17 cellular contexts compared by ENCODE assay signal in the genomic region with DNA sequence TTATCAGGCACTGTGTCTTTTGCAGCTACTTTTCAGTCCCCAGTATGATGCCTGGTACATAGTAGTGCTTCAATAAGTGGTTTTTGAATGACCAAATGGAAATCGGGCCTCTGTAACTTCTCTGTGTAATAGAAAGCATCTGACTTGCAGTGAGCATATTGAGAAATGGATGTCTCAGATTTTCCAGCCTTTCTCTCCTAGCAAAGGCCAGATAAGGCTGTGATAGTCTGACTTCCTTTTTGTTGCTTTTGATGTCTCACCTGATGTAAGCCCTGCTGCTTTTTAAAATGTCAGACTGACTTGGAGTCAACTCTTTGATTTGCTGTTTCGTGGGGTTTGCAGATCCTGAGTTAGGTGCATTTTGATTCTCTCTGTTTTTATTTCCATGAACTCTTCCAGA.
DNase-seq lines count a peak whose midpoint lies in the region; ATAC-seq and TF ChIP-seq lines count a peak whose summit lies in the region.
"Had no signal": no experiment of that assay in that cellular context is flagged by ENCODE, and none has a peak within 500 bp of the region (broad histone marks: within the 10 kb centered on the region; RNA-seq: fewer than 3 reads in every experiment).

No MANE protein-coding gene starts in this region.

- no peaks in the 10 kb centered on the region for H3K9me3 ChIP-seq in adipocyte (ENCODE audit: control insufficient read depth, low read length)
- H3K9me3 ChIP-seq: BLaER1, SJCRH30 had no signal

- no peak for TF ChIP-seq CTCF in foreskin fibroblast (IDR thresholded peaks at IDR 0.05; ENCODE audit: low read depth, low read length)

- H3K4me1 ChIP-seq in adipocyte (ENCODE audit: control insufficient read depth, insufficient read depth, low read length): peaks cover 3% of the 10 kb centered on the region
- H3K4me1 ChIP-seq: BLaER1, SJCRH30 had no signal

- peaks cover 2% of the 10 kb centered on the region for H3K4me1 Mint-ChIP-seq in activated CD4-positive, alpha-beta T cell treated with anti-CD3 and anti-CD28 coated beads for 36 hours
- H3K4me1 Mint-ChIP-seq in activated CD4-positive, alpha-beta T cell treated with anti-CD3 and anti-CD28 coated beads, Interleukin-2, amount 10 ng/mL, durations not matched to agents 7 days and 5 days: no peaks in the 10 kb centered on the region
- no peaks in the 10 kb centered on the region for H3K4me1 Mint-ChIP-seq in T-helper 2 cell treated with Interferon-gamma antibody and Interleukin-4, amounts not matched to agents 5 μg/mL and 100 μg/mL, for 36 hours (ENCODE audit: low read depth)

- no peak overlapping the region for H3K27ac Mint-ChIP-seq in activated CD4-positive, alpha-beta T cell treated with anti-CD3 and anti-CD28 coated beads for 36 hours
- H3K27ac Mint-ChIP-seq in activated CD4-positive, alpha-beta T cell treated with anti-CD3 and anti-CD28 coated beads, Interleukin-2, amount 10 ng/mL, durations not matched to agents 7 days and 5 days: no peak overlapping the region
- no peak overlapping the region for H3K27ac Mint-ChIP-seq in T-helper 2 cell treated with Interferon-gamma antibody and Interleukin-4, amounts not matched to agents 5 μg/mL and 100 μg/mL, for 36 hours
- H3K27ac Mint-ChIP-seq: CD8-positive, alpha-beta T cell had no signal

- no peak for DNase-seq in activated CD4-positive, alpha-beta T cell treated with anti-CD3 and anti-CD28 coated beads for 36 hours
- no peak for DNase-seq in activated CD4-positive, alpha-beta T cell treated with anti-CD3 and anti-CD28 coated beads, Interleukin-2, amount 10 ng/mL, durations not matched to agents 7 days and 5 days
- DNase-seq in adipocyte (ENCODE audit: low read depth) (peak; percentile 58), foreskin fibroblast (peak; percentile 34 to 65), stromal cell of bone marrow (ENCODE audit: low read depth) (peak; percentile 32), AG08395 (ENCODE audit: low spot score) (no peak)
- DNase-seq in T-helper 2 cell treated with Interferon-gamma antibody and Interleukin-4, amounts not matched to agents 5 μg/mL and 100 μg/mL, for 36 hours (ENCODE audit: low spot score): no peak
- no peak for DNase-seq in activated CD4-positive, CD25-positive, alpha-beta regulatory T cell treated with anti-CD3 and anti-CD28 coated beads, Interleukin-2, amount 50 U/mL, for 72 hours
- DNase-seq: 8988T; CD8-positive, alpha-beta T cell; DMS79; NCI-H187 treated with DMSO at 0.1 percent for 48 hours; NCI-H446; NCI-H69; OCI-M1; SJCRH30 had no signal

- H3K9ac ChIP-seq in adipocyte (ENCODE audit: low read length): no peak overlapping the region
- H3K9ac ChIP-seq: BLaER1 had no signal

- H3K36me3 ChIP-seq in adipocyte (ENCODE audit: control insufficient read depth, insufficient read depth, low read length, severe bottlenecking): no peaks in the 10 kb centered on the region
- H3K36me3 ChIP-seq: BLaER1, SJCRH30 had no signal

- no peaks in the 10 kb centered on the region for H3K27me3 Mint-ChIP-seq in activated CD4-positive, alpha-beta T cell treated with anti-CD3 and anti-CD28 coated beads for 36 hours
- H3K27me3 Mint-ChIP-seq in activated CD4-positive, alpha-beta T cell treated with anti-CD3 and anti-CD28 coated beads, Interleukin-2, amount 10 ng/mL, durations not matched to agents 7 days and 5 days: no peaks in the 10 kb centered on the region
- no peaks in the 10 kb centered on the region for H3K27me3 Mint-ChIP-seq in T-helper 2 cell treated with Interferon-gamma antibody and Interleukin-4, amounts not matched to agents 5 μg/mL and 100 μg/mL, for 36 hours (ENCODE audit: low read depth)

- no peak overlapping the region for H3K4me3 Mint-ChIP-seq in activated CD4-positive, alpha-beta T cell treated with anti-CD3 and anti-CD28 coated beads for 36 hours
- H3K4me3 Mint-ChIP-seq in activated CD4-positive, alpha-beta T cell treated with anti-CD3 and anti-CD28 coated beads, Interleukin-2, amount 10 ng/mL, durations not matched to agents 7 days and 5 days: no peak overlapping the region
- H3K4me3 Mint-ChIP-seq in T-helper 2 cell treated with Interferon-gamma antibody and Interleukin-4, amounts not matched to agents 5 μg/mL and 100 μg/mL, for 36 hours: no peak overlapping the region
- H3K4me3 Mint-ChIP-seq: CD8-positive, alpha-beta T cell had no signal

- CTCF ChIA-PET in activated CD4-positive, alpha-beta T cell treated with anti-CD3 and anti-CD28 coated beads for 36 hours (lab: Charles Lee): no interaction called here
- CTCF ChIA-PET in activated CD4-positive, alpha-beta T cell treated with anti-CD3 and anti-CD28 coated beads, Interleukin-2, amount 10 ng/mL, durations not matched to agents 7 days and 5 days (lab: Charles Lee): no interaction called here

- intact Hi-C loops in activated CD4-positive, alpha-beta T cell treated with anti-CD3 and anti-CD28 coated beads for 36 hours (cut with DNase I, micrococcal nuclease): no loop called here

- ATAC-seq in activated CD4-positive, alpha-beta T cell treated with anti-CD3 and anti-CD28 coated beads for 36 hours: peak; percentile 30
- ATAC-seq: CD8-positive, alpha-beta T cell had no signal

- no peaks in the 10 kb centered on the region for H3K36me3 Mint-ChIP-seq in activated CD4-positive, alpha-beta T cell treated with anti-CD3 and anti-CD28 coated beads for 36 hours (ENCODE audit: low read depth)
- H3K36me3 Mint-ChIP-seq in activated CD4-positive, alpha-beta T cell treated with anti-CD3 and anti-CD28 coated beads, Interleukin-2, amount 10 ng/mL, durations not matched to agents 7 days and 5 days (ENCODE audit: low read depth): no peaks in the 10 kb centered on the region
- H3K36me3 Mint-ChIP-seq in T-helper 2 cell treated with Interferon-gamma antibody and Interleukin-4, amounts not matched to agents 5 μg/mL and 100 μg/mL, for 36 hours (ENCODE audit: low read depth): no peaks in the 10 kb centered on the region
- H3K36me3 Mint-ChIP-seq: CD8-positive, alpha-beta T cell had no signal

- H3K4me3 ChIP-seq in adipocyte (ENCODE audit: low read length) (no peak overlapping the region), foreskin fibroblast (ENCODE audit: low read depth in 1 of 2, low read length in 2 of 2) (no peak overlapping the region)
- H3K4me3 ChIP-seq: BLaER1, SJCRH30 had no signal

- no peaks in the 10 kb centered on the region for H3K9me3 Mint-ChIP-seq in activated CD4-positive, alpha-beta T cell treated with anti-CD3 and anti-CD28 coated beads for 36 hours (ENCODE audit: low read depth)
- H3K9me3 Mint-ChIP-seq in activated CD4-positive, alpha-beta T cell treated with anti-CD3 and anti-CD28 coated beads, Interleukin-2, amount 10 ng/mL, durations not matched to agents 7 days and 5 days: no peaks in the 10 kb centered on the region
- H3K9me3 Mint-ChIP-seq in T-helper 2 cell treated with Interferon-gamma antibody and Interleukin-4, amounts not matched to agents 5 μg/mL and 100 μg/mL, for 36 hours: no peaks in the 10 kb centered on the region
- H3K9me3 Mint-ChIP-seq: CD8-positive, alpha-beta T cell had no signal

- H3K27me3 ChIP-seq in adipocyte (replicated peaks; ENCODE audit: control insufficient read depth, insufficient read depth, low read length): no peaks in the 10 kb centered on the region
- H3K27me3 ChIP-seq: BLaER1, SJCRH30 had no signal

- POLR2A ChIA-PET in activated CD4-positive, alpha-beta T cell treated with anti-CD3 and anti-CD28 coated beads for 36 hours (lab: Charles Lee): no interaction called here
- POLR2A ChIA-PET in activated CD4-positive, alpha-beta T cell treated with anti-CD3 and anti-CD28 coated beads, Interleukin-2, amount 10 ng/mL, durations not matched to agents 7 days and 5 days (lab: Charles Lee): no interaction called here

Comparison
In these comparisons a context has a peak if more than half of its experiments do, and no peak if none do; other contexts are left out.
1. DNase-seq: peak in adipocyte (single experiment), foreskin fibroblast (2 of 2) and stromal cell of bone marrow (single experiment); none in activated CD4-positive, alpha-beta T cell treated with anti-CD3 and anti-CD28 coated beads for 36 hours (single experiment), activated CD4-positive, alpha-beta T cell treated with anti-CD3 and anti-CD28 coated beads, Interleukin-2, amount 10 ng/mL, durations not matched to agents 7 days and 5 days (single experiment), T-helper 2 cell treated with Interferon-gamma antibody and Interleukin-4, amounts not matched to agents 5 μg/mL and 100 μg/mL, for 36 hours (single experiment), activated CD4-positive, CD25-positive, alpha-beta regulatory T cell treated with anti-CD3 and anti-CD28 coated beads, Interleukin-2, amount 50 U/mL, for 72 hours (single experiment) and AG08395 (single experiment).